In the genomic region with DNA sequence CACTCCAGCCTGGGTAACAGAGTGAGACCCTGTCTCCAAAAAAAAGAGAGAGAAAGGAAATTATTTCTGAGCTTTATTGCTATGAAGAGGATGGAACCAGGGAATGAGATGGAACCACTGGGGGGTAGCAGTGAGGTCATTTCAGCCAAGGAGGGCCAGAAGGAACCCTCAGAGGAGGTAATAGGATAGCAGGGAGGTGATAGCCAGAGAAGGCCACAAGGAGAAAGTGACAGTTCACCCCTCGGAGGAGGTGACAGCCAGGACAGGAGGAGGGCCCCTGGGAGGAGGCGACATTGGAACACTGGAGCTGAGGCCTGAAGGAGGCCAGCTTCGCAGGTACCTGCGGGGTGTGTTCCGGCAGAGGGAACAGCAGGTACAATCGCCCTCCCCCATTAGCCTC, we compare ENCODE assay signal across 8 cellular contexts. TPM values are rescaled to one million over a fixed set of nuclear protein-coding genes. Genes with fewer than 3 reads are reported as not detected.
A peak's percentile ranks its signal among the peaks of the same experiment; 100 is the strongest.
DNase-seq lines count a peak whose midpoint lies in the region.

No MANE protein-coding gene starts in this region.

- H3K4me1 ChIP-seq in Karpas-422 (ENCODE audit: low read length) (peaks cover 18% of the 10 kb centered on the region), mesodermal cell (ENCODE audit: control insufficient read depth, insufficient read depth, low read length, poor library complexity, severe bottlenecking) (peaks cover 4% of the 10 kb centered on the region)

- H3K79me2 ChIP-seq in Karpas-422 (ENCODE audit: low read length): no peaks in the 10 kb centered on the region

- H3K9me3 ChIP-seq in Karpas-422 (ENCODE audit: low read length): no peaks in the 10 kb centered on the region
- H3K9me3 ChIP-seq in mesodermal cell (ENCODE audit: control insufficient read depth, low read length): no peaks in the 10 kb centered on the region

- no peaks in the 10 kb centered on the region for H4K20me1 ChIP-seq in Karpas-422 (ENCODE audit: insufficient read depth, low read depth, low read length)

- DNase-seq in DMS 273 (lab: John Stamatoyannopoulos, UW; ENCODE audit: unreplicated experiment) (peak; percentile 58), DMS 273 treated with DMSO at 0.1 percent for 48 hours (lab: John Stamatoyannopoulos, UW) (no peak), Karpas-422 (no peak), amniotic epithelial cell (ENCODE audit: low read depth) (peak; percentile 17), DMS79 (lab: John Stamatoyannopoulos, UW) (no peak), epidermal melanocyte (ENCODE audit: insufficient read length, low spot score) (no peak)
- DNase-seq in activated effector memory CD4-positive, alpha-beta T cell treated with anti-CD3 and anti-CD28 coated beads, Interleukin-2, amount 50 U/mL, for 16 hours: no peak

- no peak overlapping the region for H3K27ac ChIP-seq in Karpas-422 (ENCODE audit: low read length)
- no peak overlapping the region for H3K27ac ChIP-seq in mesodermal cell (ENCODE audit: low read depth, low read length, severe bottlenecking)

- H2AFZ ChIP-seq in Karpas-422 (ENCODE audit: low read length): peak overlapping the region; percentile 90; the same call in 1 of the 2 replicates

- H3K9ac ChIP-seq in Karpas-422 (ENCODE audit: low read length): peak overlapping the region; percentile 79

- H3K36me3 ChIP-seq in Karpas-422 (ENCODE audit: insufficient read depth, low read length): no peaks in the 10 kb centered on the region
- H3K36me3 ChIP-seq in mesodermal cell (ENCODE audit: control insufficient read depth, insufficient read depth, low read length): no peaks in the 10 kb centered on the region

- H3K9me2 ChIP-seq in Karpas-422 (replicated peaks; ENCODE audit: insufficient read depth, low read length): no peaks in the 10 kb centered on the region

- 49 to 50% methylated on average over 4 to 6 of the region's 6 CpGs for WGBS in mesodermal cell (ENCODE audit: insufficient coverage in 2 of 2), 2 experiments

- no peaks in the 10 kb centered on the region for H3K27me3 ChIP-seq in Karpas-422 (ENCODE audit: low read length)

- H3K4me3 ChIP-seq in Karpas-422 (ENCODE audit: low read length): peak overlapping the region; percentile 95; the same call in 1 of the 2 replicates
- peak overlapping the region; percentile 70 for H3K4me3 ChIP-seq in mesodermal cell (ENCODE audit: extremely low read depth, insufficient read depth, low read length, poor library complexity, severe bottlenecking)

- peak overlapping the region; percentile 94 for H3K4me2 ChIP-seq in Karpas-422 (ENCODE audit: low read depth, low read length, poor library complexity, severe bottlenecking)

RNA-seq across cellular contexts. Expression of a gene that starts 0.7 kb away (rescaled TPM):
- total RNA-seq in Karpas-422 (2014; rRNA removed; shearing (Covaris generic); ENCODE audit: low replicate concordance): 10.7 and 13.6 TPM in 2 replicates
- 12.9 TPM for polyA plus RNA-seq in mesodermal cell (2013, experiment 1 of 2)
- 9.9 TPM for polyA plus RNA-seq in mesodermal cell (2013, experiment 2 of 2)

RNA-seq across cellular contexts. Expression of a gene that starts 16.8 kb away (rescaled TPM):
- total RNA-seq in Karpas-422 (2014; rRNA removed; shearing (Covaris generic); ENCODE audit: low replicate concordance): 198 and 359 TPM in 2 replicates
- polyA plus RNA-seq in mesodermal cell (2013, experiment 1 of 2): 196 TPM
- 181 TPM for polyA plus RNA-seq in mesodermal cell (2013, experiment 2 of 2)

RNA-seq across cellular contexts. Expression of a gene that starts 46.3 kb away (rescaled TPM):
- total RNA-seq in Karpas-422 (2014; rRNA removed; shearing (Covaris generic); ENCODE audit: low replicate concordance): 0.97 TPM in 1 of 2 replicates, not detected in the other
- 38.5 TPM for polyA plus RNA-seq in mesodermal cell (2013, experiment 1 of 2)
- polyA plus RNA-seq in mesodermal cell (2013, experiment 2 of 2): 29.4 TPM

RNA-seq across cellular contexts. Expression of a gene that starts 57.7 kb away (rescaled TPM):
- 1.6 and 2.2 TPM in 2 replicates for total RNA-seq in Karpas-422 (2014; rRNA removed; shearing (Covaris generic); ENCODE audit: low replicate concordance)
- not detected for polyA plus RNA-seq in mesodermal cell (2013, experiment 1 of 2)
- not detected for polyA plus RNA-seq in mesodermal cell (2013, experiment 2 of 2)

RNA-seq across cellular contexts. Expression of a gene that starts 58.3 kb away (rescaled TPM):
- 69.5 and 274 TPM in 2 replicates for total RNA-seq in Karpas-422 (2014; rRNA removed; shearing (Covaris generic); ENCODE audit: low replicate concordance)
- 239 TPM for polyA plus RNA-seq in mesodermal cell (2013, experiment 1 of 2)
- polyA plus RNA-seq in mesodermal cell (2013, experiment 2 of 2): 198 TPM

Comparison
In these comparisons a context has a peak if more than half of its experiments do, and no peak if none do; other contexts are left out.
1. DNase-seq: peak in DMS 273 (single experiment) and amniotic epithelial cell (single experiment); none in DMS 273 treated with DMSO at 0.1 percent for 48 hours (single experiment), Karpas-422 (single experiment), DMS79 (single experiment), activated effector memory CD4-positive, alpha-beta T cell treated with anti-CD3 and anti-CD28 coated beads, Interleukin-2, amount 50 U/mL, for 16 hours (single experiment) and epidermal melanocyte (single experiment).